ENCODE assay signal across 1 cellular context in genomic region chr3:31300802-31301443, GRCh38.
A peak's percentile ranks its signal among the peaks of the same experiment; 100 is the strongest.
TF ChIP-seq lines count a peak whose summit lies in the region.

No MANE protein-coding gene starts in this region.

TF ChIP-seq in HepG2, 621 proteins besides CTCF, POLR2A, EP300 and RAD21 (continued from another document):
- TF ChIP-seq CSRNP1 (CRISPR knock-in tag; IDR thresholded peaks at IDR 0.05) (no peak), PHF21A (CRISPR knock-in tag; IDR thresholded peaks at IDR 0.05) (no peak), ZNF280B (CRISPR knock-in tag; IDR thresholded peaks at IDR 0.05; ENCODE audit: borderline replicate concordance) (no peak), ZBTB40 (IDR thresholded peaks at IDR 0.05) (no peak), ZBTB40 (CRISPR knock-in tag; IDR thresholded peaks at IDR 0.05) (no peak), SMARCC2 (IDR thresholded peaks at IDR 0.05) (no peak), CEBPB (IDR thresholded peaks at IDR 0.05; ENCODE audit: borderline replicate concordance, low read depth, low read length) (peak; percentile 45; the same call in 1 of the 2 replicates)
